In genomic region chr2:151409601-151410484, GRCh38 we compare ENCODE assay signal across 8 cellular contexts. TPM values are rescaled to one million over a fixed set of nuclear protein-coding genes. Genes with fewer than 3 reads are reported as not detected.
DNase-seq lines count a peak whose midpoint lies in the region; ATAC-seq, FAIRE-seq and TF ChIP-seq lines count a peak whose summit lies in the region.

Gene RIF1, plus strand, starts transcription at chr2:151409902. Its CDS starts 522 bp downstream, at chr2:151410424.

- 0 to 1% (median 1%) methylated on average over 53 to 65 of the region's 65 CpGs for whole genome bisulfite sequencing in psoas muscle, 3 donors

- H3K4me3 ChIP-seq in psoas muscle: peak within 1 kb of the TSS; percentile 89

- FAIRE-seq in urothelium cell line (lab: Jason Lieb, UNC): peak; percentile 80

- H3K9me3 ChIP-seq in psoas muscle: no peaks in the 10 kb centered on the region

- H3K9me3 Mint-ChIP-seq in T-helper 1 cell treated with Interleukin-12 subunit alpha and Interleukin-12 subunit beta and Interleukin-4 antibody, amounts not matched to agents 30 μg/mL and 1 μg/mL, for 36 hours: no peaks in the 10 kb centered on the region

- peak within 1 kb of the TSS; percentile 92 for H3K27ac ChIP-seq in psoas muscle

- TF ChIP-seq CTCF in GM13977 (IDR thresholded peaks at IDR 0.05; ENCODE audit: extremely low read depth, insufficient read depth, missing control alignments) (peak; percentile 49), psoas muscle (IDR thresholded peaks at IDR 0.05) (peak; percentile 70)

- DNase-seq in GM13977 (ENCODE audit: low spot score): peak; percentile 88
- DNase-seq in NCI-H146 (lab: John Stamatoyannopoulos, UW): peak; percentile 92
- peak; percentile 74 for DNase-seq in amniotic stem cell (lab: John Stamatoyannopoulos, UW)
- peak; percentile 90 for DNase-seq in left ventricle myocardium superior
- peak; percentile 90 to 94 for DNase-seq in psoas muscle
- peak; percentile 95 for DNase-seq in urothelium cell line (ENCODE audit: low spot score)

- intact Hi-C loops in left ventricle myocardium superior (cut with micrococcal nuclease) (no loop called here), psoas muscle (cut with DNase I) (loop anchor here in 1 of 2 donors (5.0 kb wide), 1 partner anchor 148 kb away; the partner anchor contains the start of gene RBM43)

- peak; percentile 91 for ATAC-seq in HG02870 (IDR thresholded peaks at IDR 0.05; ENCODE audit: unreplicated experiment)
- ATAC-seq in left ventricle myocardium superior: peak; percentile 99
- ATAC-seq in psoas muscle: peak; percentile 94 to 98 (median 98)

- peak within 1 kb of the TSS; percentile 90 for H3K4me3 Mint-ChIP-seq in T-helper 1 cell treated with Interleukin-12 subunit alpha and Interleukin-12 subunit beta and Interleukin-4 antibody, amounts not matched to agents 30 μg/mL and 1 μg/mL, for 36 hours

- H3K36me3 Mint-ChIP-seq in T-helper 1 cell treated with Interleukin-12 subunit alpha and Interleukin-12 subunit beta and Interleukin-4 antibody, amounts not matched to agents 30 μg/mL and 1 μg/mL, for 36 hours (ENCODE audit: low read depth): peaks cover 14% of the 10 kb centered on the region

- peak within 1 kb of the TSS; percentile 80 for H3K27ac Mint-ChIP-seq in T-helper 1 cell treated with Interleukin-12 subunit alpha and Interleukin-12 subunit beta and Interleukin-4 antibody, amounts not matched to agents 30 μg/mL and 1 μg/mL, for 36 hours

- no peaks in the 10 kb centered on the region for H3K27me3 ChIP-seq in psoas muscle (ENCODE audit: insufficient read depth in 3 of 3, low read length in 2 of 3)

- H3K4me1 ChIP-seq in psoas muscle: no peaks in the 10 kb centered on the region

- H3K27me3 Mint-ChIP-seq in T-helper 1 cell treated with Interleukin-12 subunit alpha and Interleukin-12 subunit beta and Interleukin-4 antibody, amounts not matched to agents 30 μg/mL and 1 μg/mL, for 36 hours (ENCODE audit: low read depth): no peaks in the 10 kb centered on the region

- in situ Hi-C loops in GM13977 (cut with MboI; ENCODE audit: low pct_unique_long_range_greater_than_20kb, low sequenced_read_pairs, unreplicated experiment): no loop called here

- peaks cover 0 to 36% of the 10 kb centered on the region in 2 donors for H3K36me3 ChIP-seq in psoas muscle (ENCODE audit: insufficient read depth in 1 of 2, low read depth in 1 of 2)

- peaks cover 22% of the 10 kb centered on the region for H3K4me1 Mint-ChIP-seq in T-helper 1 cell treated with Interleukin-12 subunit alpha and Interleukin-12 subunit beta and Interleukin-4 antibody, amounts not matched to agents 30 μg/mL and 1 μg/mL, for 36 hours (ENCODE audit: low read depth)

RNA-seq across cellular contexts. Expression of gene RIF1, which starts in this region (rescaled TPM):
- total RNA-seq in left ventricle myocardium superior (16.3 TPM), psoas muscle (10 to 100 TPM; 17.5 to 35.0 (median 22.5) TPM)
- polyA plus RNA-seq in psoas muscle: 10 to 100 TPM in 1 of 3 donors, 1 to 10 TPM in 2; 3.7 to 11.2 (median 3.8) TPM

Comparison
In these comparisons a context has a peak if more than half of its experiments do, and no peak if none do; other contexts are left out.
1. Peak in every context shown above with its lines: DNase-seq, ATAC-seq, H3K4me3 ChIP-seq and H3K27ac ChIP-seq.